Comparison of ENCODE assay signal across 18 cellular contexts in the genomic region with DNA sequence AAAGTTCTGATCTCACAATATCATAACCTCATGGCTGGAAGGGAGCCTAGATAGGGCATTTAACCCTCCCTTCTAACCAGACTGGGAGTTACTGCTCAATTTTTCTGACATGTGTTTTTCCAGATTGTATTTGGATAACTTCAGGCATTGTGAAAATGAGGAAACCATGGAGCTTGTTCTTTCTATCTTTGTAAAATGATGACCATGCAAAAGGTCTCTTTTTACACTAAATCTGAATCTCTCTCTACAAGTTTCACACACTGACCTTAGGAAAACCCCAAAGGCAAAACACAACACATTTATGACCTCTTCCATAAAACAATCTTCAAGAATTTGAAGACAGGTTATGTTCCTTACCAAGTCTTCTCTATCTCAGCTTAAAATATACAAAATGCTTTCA.
DNase-seq lines count a peak whose midpoint lies in the region; ATAC-seq, FAIRE-seq and TF ChIP-seq lines count a peak whose summit lies in the region.
"Had no signal": no experiment of that assay in that cellular context is flagged by ENCODE, and none has a peak within 500 bp of the region (broad histone marks: within the 10 kb centered on the region; RNA-seq: fewer than 3 reads in every experiment).

No MANE protein-coding gene starts in this region.

- no peak overlapping the region for H3K27ac ChIP-seq in HepG2 (ENCODE audit: extremely low read length, insufficient read depth, low read length)
- H3K27ac ChIP-seq in right lobe of liver, result no peak overlapping the region
- H3K27ac ChIP-seq in K562 (ENCODE audit: extremely low read depth, low read depth, low read length), result no peak overlapping the region

- TF ChIP-seq CTCF in HepG2 (CRISPR knock-in tag; IDR thresholded peaks at IDR 0.05), result no peak
- TF ChIP-seq CTCF in right lobe of liver (IDR thresholded peaks at IDR 0.05), result no peak
- no peak for TF ChIP-seq CTCF in K562 (IDR thresholded peaks at IDR 0.05 in 2 of 3, conservative IDR thresholded peaks at IDR 0.05 in 1 of 3; ENCODE audit: insufficient read depth in 2 of 3, low read depth in 1 of 3, low read length in 3 of 3)

- H3K4me1 ChIP-seq in HepG2 (ENCODE audit: insufficient read depth, low read length) (no peaks in the 10 kb centered on the region), right lobe of liver (no peaks in the 10 kb centered on the region), K562 (replicated peaks in 1 of 2; ENCODE audit: control insufficient read depth in 2 of 2, insufficient read depth in 2 of 2, low read length in 2 of 2) (no peaks in the 10 kb centered on the region)

- no peak for TF ChIP-seq RAD21 in HepG2 (CRISPR knock-in tag; IDR thresholded peaks at IDR 0.05)
- TF ChIP-seq RAD21 in K562 (CRISPR knock-in tag; conservative IDR thresholded peaks at IDR 0.05 in 1 of 2, IDR thresholded peaks at IDR 0.05 in 1 of 2), result no peak

- H3K27ac Mint-ChIP-seq in activated T-helper 1 cell treated with anti-CD3 and anti-CD28 coated beads, Interleukin-12 subunit alpha, Interleukin-12 subunit beta, Interleukin-2, Interleukin-4 antibody, amounts not matched to agents 30 ng/mL and 10 ng/mL and 1 ng/mL, durations not matched to agents 14 hours and 24 hours and 36 hours, result no peak overlapping the region
- H3K27ac Mint-ChIP-seq: CD4-positive, alpha-beta memory T cell; HFFc6 had no signal

- ATAC-seq in HepG2, result no peak
- no peak for ATAC-seq in right lobe of liver
- ATAC-seq in K562, result no peak

- H3K4me3 ChIP-seq in HepG2 (replicated peaks in 1 of 3; ENCODE audit: insufficient read depth in 1 of 3, low read depth in 2 of 3, low read length in 3 of 3) (no peak overlapping the region), right lobe of liver (no peak overlapping the region), K562 (no peak overlapping the region)
- H3K4me3 ChIP-seq: HAP-1 had no signal

- H3K27me3 ChIP-seq in HepG2 (ENCODE audit: control insufficient read depth in 1 of 2, insufficient read depth in 2 of 2, low read length in 2 of 2) (no peaks in the 10 kb centered on the region; a peak in 1 of 5 replicates), right lobe of liver (no peaks in the 10 kb centered on the region), K562 (ENCODE audit: control insufficient read depth in 2 of 2, insufficient read depth in 2 of 2, low read length in 2 of 2) (no peaks in the 10 kb centered on the region)

- TF ChIP-seq POLR2A in HepG2 (IDR thresholded peaks at IDR 0.05; ENCODE audit: insufficient read depth in 1 of 2, low read depth in 2 of 2, low read length in 2 of 2), result no peak
- no peak for TF ChIP-seq POLR2A in right lobe of liver (IDR thresholded peaks at IDR 0.05)
- no peak for TF ChIP-seq POLR2A in K562 (conservative IDR thresholded peaks at IDR 0.05)

- BruUV-seq in HepG2 (replicated peaks; lab: Mats Ljungman, UMichigan) (no TSS peak), K562 (replicated peaks; lab: Mats Ljungman, UMichigan) (no TSS peak)

- no peaks in the 10 kb centered on the region for H3K27me3 Mint-ChIP-seq in activated T-helper 1 cell treated with anti-CD3 and anti-CD28 coated beads, Interleukin-12 subunit alpha, Interleukin-12 subunit beta, Interleukin-2, Interleukin-4 antibody, amounts not matched to agents 30 ng/mL and 10 ng/mL and 1 ng/mL, durations not matched to agents 14 hours and 24 hours and 36 hours (ENCODE audit: insufficient read depth)

- no peak for FAIRE-seq in HepG2 (lab: Jason Lieb, UNC)
- no peak for FAIRE-seq in K562 (lab: Jason Lieb, UNC)
- FAIRE-seq: G401.6, GM12892, H54 had no signal

- DNase-seq in HepG2 (ENCODE audit: low spot score) (no peak), right lobe of liver (no peak), K562 (ENCODE audit: extremely low read depth in 1 of 4, low spot score in 3 of 4) (no peak), fibroblast of peridontal ligament (ENCODE audit: extremely low read depth) (peak; percentile 28), glomerular visceral epithelial cell (ENCODE audit: extremely low spot score) (no peak)
- no peak for DNase-seq in activated T-helper 1 cell treated with anti-CD3 and anti-CD28 coated beads, Interleukin-12 subunit alpha, Interleukin-12 subunit beta, Interleukin-2, Interleukin-4 antibody, amounts not matched to agents 30 ng/mL and 10 ng/mL and 1 ng/mL, durations not matched to agents 14 hours and 24 hours and 36 hours (ENCODE audit: low spot score)
- DNase-seq: 8988T; C1 segment of cervical spinal cord; Calu3; CD4-positive, alpha-beta memory T cell; COR-L47; DND-41; GOT3; HFFc6 had no signal

- POLR2A ChIA-PET in HepG2 (lab: Yijun Ruan, JAX), result no interaction called here
- POLR2A ChIA-PET in K562 (lab: Yijun Ruan, JAX), result no interaction called here

- no peak overlapping the region for H3K4me3 Mint-ChIP-seq in activated T-helper 1 cell treated with anti-CD3 and anti-CD28 coated beads, Interleukin-12 subunit alpha, Interleukin-12 subunit beta, Interleukin-2, Interleukin-4 antibody, amounts not matched to agents 30 ng/mL and 10 ng/mL and 1 ng/mL, durations not matched to agents 14 hours and 24 hours and 36 hours
- H3K4me3 Mint-ChIP-seq: CD4-positive, alpha-beta memory T cell; HFFc6 had no signal

- no peaks in the 10 kb centered on the region for H3K36me3 Mint-ChIP-seq in activated T-helper 1 cell treated with anti-CD3 and anti-CD28 coated beads, Interleukin-12 subunit alpha, Interleukin-12 subunit beta, Interleukin-2, Interleukin-4 antibody, amounts not matched to agents 30 ng/mL and 10 ng/mL and 1 ng/mL, durations not matched to agents 14 hours and 24 hours and 36 hours (ENCODE audit: low read depth)
- H3K36me3 Mint-ChIP-seq: CD4-positive, alpha-beta memory T cell had no signal

- H3K36me3 ChIP-seq in HepG2 (replicated peaks in 1 of 2; ENCODE audit: control insufficient read depth in 1 of 2, insufficient read depth in 2 of 2, low read length in 2 of 2) (no peaks in the 10 kb centered on the region), right lobe of liver (no peaks in the 10 kb centered on the region), K562 (ENCODE audit: control insufficient read depth, insufficient read depth, low read length) (no peaks in the 10 kb centered on the region)
- H3K36me3 ChIP-seq: HAP-1 had no signal

- H3K9ac ChIP-seq in HepG2 (ENCODE audit: insufficient read depth, low read depth, low read length) (no peak overlapping the region), K562 (ENCODE audit: insufficient read depth in 1 of 2, low read depth in 2 of 2, low read length in 2 of 2) (no peak overlapping the region)

- no peaks in the 10 kb centered on the region for H3K4me1 Mint-ChIP-seq in activated T-helper 1 cell treated with anti-CD3 and anti-CD28 coated beads, Interleukin-12 subunit alpha, Interleukin-12 subunit beta, Interleukin-2, Interleukin-4 antibody, amounts not matched to agents 30 ng/mL and 10 ng/mL and 1 ng/mL, durations not matched to agents 14 hours and 24 hours and 36 hours (ENCODE audit: low read depth)
- H3K4me1 Mint-ChIP-seq: CD4-positive, alpha-beta memory T cell had no signal

- CTCF ChIA-PET in HepG2 (lab: Yijun Ruan, JAX; ENCODE audit: low intra/inter-chr PET ratio, low total read pairs), result no interaction called here
- CTCF ChIA-PET in K562 (lab: Yijun Ruan, JAX; ENCODE audit: low intra/inter-chr PET ratio), result no interaction called here

- no peaks in the 10 kb centered on the region for H3K9me3 Mint-ChIP-seq in activated T-helper 1 cell treated with anti-CD3 and anti-CD28 coated beads, Interleukin-12 subunit alpha, Interleukin-12 subunit beta, Interleukin-2, Interleukin-4 antibody, amounts not matched to agents 30 ng/mL and 10 ng/mL and 1 ng/mL, durations not matched to agents 14 hours and 24 hours and 36 hours

- H3K9me3 ChIP-seq in HepG2 (ENCODE audit: low read length) (no peaks in the 10 kb centered on the region), right lobe of liver (no peaks in the 10 kb centered on the region), K562 (replicated peaks; ENCODE audit: control insufficient read depth, insufficient read depth, low read depth, low read length) (no peaks in the 10 kb centered on the region)
- H3K9me3 ChIP-seq: HAP-1 had no signal

- H3K4me2 ChIP-seq in HepG2 (ENCODE audit: low read depth, low read length), result no peak overlapping the region
- no peak overlapping the region for H3K4me2 ChIP-seq in K562 (ENCODE audit: insufficient read depth, low read length)

- TF ChIP-seq EP300 in HepG2 (IDR thresholded peaks at IDR 0.05; ENCODE audit: low read depth in 2 of 2, low read length in 2 of 2) (no peak), HepG2 (CRISPR knock-in tag; IDR thresholded peaks at IDR 0.05; ENCODE audit: borderline replicate concordance) (no peak), K562 (IDR thresholded peaks at IDR 0.05; ENCODE audit: low read length) (no peak)

- in situ Hi-C loops in HepG2 (cut with HindIII; ENCODE audit: extremely low pct_ligation_motif_present, low pct_unique_long_range_greater_than_20kb) (no loop called here), K562 (cut with MboI) (no loop called here)

- intact Hi-C loops in HepG2 (cut with micrococcal nuclease; ENCODE audit: unreplicated experiment), result loop anchor here (5.0 kb wide), 1 partner anchor 943 kb away; no protein-coding TSS in a partner anchor
- intact Hi-C loops in right lobe of liver (cut with DNase I), result no loop called here
- intact Hi-C loops in K562 (cut with micrococcal nuclease), result no loop called here
- intact Hi-C loops in activated T-helper 1 cell treated with anti-CD3 and anti-CD28 coated beads, Interleukin-12 subunit alpha, Interleukin-12 subunit beta, Interleukin-2, Interleukin-4 antibody, amounts not matched to agents 30 ng/mL and 10 ng/mL and 1 ng/mL, durations not matched to agents 14 hours and 24 hours and 36 hours (cut with micrococcal nuclease), result no loop called here

- H3K79me2 ChIP-seq in HepG2 (ENCODE audit: insufficient read depth, low read length) (no peaks in the 10 kb centered on the region), K562 (ENCODE audit: control insufficient read depth, insufficient read depth, low read length) (no peaks in the 10 kb centered on the region)

- H3K9me1 ChIP-seq in K562 (ENCODE audit: control insufficient read depth, insufficient read depth, low read length), result no peaks in the 10 kb centered on the region

- H2AFZ ChIP-seq in HepG2 (ENCODE audit: low read length), result no peak overlapping the region
- no peak overlapping the region for H2AFZ ChIP-seq in K562 (ENCODE audit: low read depth, low read length)

- H4K20me1 ChIP-seq in HepG2 (ENCODE audit: insufficient read depth, low read length), result no peaks in the 10 kb centered on the region
- H4K20me1 ChIP-seq in K562 (replicated peaks; ENCODE audit: control insufficient read depth, insufficient read depth, low read length), result no peaks in the 10 kb centered on the region

TF ChIP-seq in HepG2, 621 proteins besides CTCF, POLR2A, EP300 and RAD21:
- TF ChIP-seq MAFF (IDR thresholded peaks at IDR 0.05; ENCODE audit: low read depth, low read length) (peak; percentile 71), SCMH1 (CRISPR knock-in tag; IDR thresholded peaks at IDR 0.05; ENCODE audit: borderline replicate concordance) (no peak), MAFK (conservative IDR thresholded peaks at IDR 0.05 in 1 of 2, IDR thresholded peaks at IDR 0.05 in 1 of 2; ENCODE audit: low read length in 2 of 2) (peak; percentile 66 to 81)
TF ChIP-seq in HepG2: peak in this region for 2.

TF ChIP-seq in K562, 482 proteins besides CTCF, POLR2A, EP300 and RAD21 (continues in another document):
- peak; percentile 33; the same call in 1 of the 2 replicates for TF ChIP-seq ZNF316 (IDR thresholded peaks at IDR 0.05)
